In genomic region chr1:153400244-153400643, GRCh38 we compare ENCODE assay signal across 1 cellular context.
TF ChIP-seq lines count a peak whose summit lies in the region.

No MANE protein-coding gene starts in this region.

TF ChIP-seq in GM23338, 12 proteins besides CTCF, POLR2A, EP300 and RAD21:
- TF ChIP-seq ZNF462 (CRISPR knock-in tag; IDR thresholded peaks at IDR 0.05) = no peak
- no peak for TF ChIP-seq ZNF114 (CRISPR knock-in tag; IDR thresholded peaks at IDR 0.05)
- TF ChIP-seq EZH2 (IDR thresholded peaks at IDR 0.05; ENCODE audit: low read depth, unreplicated experiment) = no peak
